1 cellular context compared by ENCODE assay signal in genomic region chr1:226061793-226062557, GRCh38.
TF ChIP-seq lines count a peak whose summit lies in the region.

No MANE protein-coding gene starts in this region.

TF ChIP-seq in HepG2, 621 proteins besides CTCF, POLR2A, EP300 and RAD21 (continued from another document and continues in another):
- TF ChIP-seq ZNF646 (CRISPR knock-in tag; IDR thresholded peaks at IDR 0.05) (no peak), HNRNPK (IDR thresholded peaks at IDR 0.05; ENCODE audit: low read depth, low read length, poor library complexity, severe bottlenecking) (peak; percentile 11), TP53 (CRISPR knock-in tag; conservative IDR thresholded peaks at IDR 0.05) (no peak), KLF16 (CRISPR knock-in tag; IDR thresholded peaks at IDR 0.05) (peak in 1 of 2 experiments; percentile 60; a peak in 1 of 4 replicates), SMAD9 (CRISPR knock-in tag; IDR thresholded peaks at IDR 0.05) (no peak), ZNF205 (CRISPR knock-in tag; IDR thresholded peaks at IDR 0.05) (no peak), ZNF781 (CRISPR knock-in tag; IDR thresholded peaks at IDR 0.05; ENCODE audit: borderline replicate concordance, not compliant biosample characterization) (no peak), ZNF260 (CRISPR knock-in tag; IDR thresholded peaks at IDR 0.05; ENCODE audit: borderline replicate concordance, low read depth) (no peak), ZNF615 (CRISPR knock-in tag; IDR thresholded peaks at IDR 0.05; ENCODE audit: borderline replicate concordance) (no peak), ZNF234 (CRISPR knock-in tag; conservative IDR thresholded peaks at IDR 0.05) (no peak), DDIT3 (CRISPR knock-in tag; IDR thresholded peaks at IDR 0.05) (no peak), TBX2 (CRISPR knock-in tag; IDR thresholded peaks at IDR 0.05; ENCODE audit: borderline replicate concordance) (peak; percentile 80), WIZ (CRISPR knock-in tag; IDR thresholded peaks at IDR 0.05) (no peak), KMT2B (CRISPR knock-in tag; IDR thresholded peaks at IDR 0.05) (peak; percentile 31; the same call in 1 of the 2 replicates), ZXDC (CRISPR knock-in tag; IDR thresholded peaks at IDR 0.05) (no peak), MTF1 (CRISPR knock-in tag; IDR thresholded peaks at IDR 0.05) (no peak), U2AF1 (optimal IDR thresholded peaks at IDR 0.05; ENCODE audit: low read depth, low read length) (no peak), SNAPC2 (CRISPR knock-in tag; IDR thresholded peaks at IDR 0.05) (peak; percentile 32; the same call in 1 of the 2 replicates), ZNF737 (CRISPR knock-in tag; IDR thresholded peaks at IDR 0.05; ENCODE audit: borderline replicate concordance) (no peak), NPAS2 (CRISPR knock-in tag; IDR thresholded peaks at IDR 0.05; ENCODE audit: borderline replicate concordance) (no peak), PRMT3 (CRISPR knock-in tag; IDR thresholded peaks at IDR 0.05; ENCODE audit: borderline replicate concordance, low read depth) (no peak), CREM (IDR thresholded peaks at IDR 0.05) (no peak), CREM (CRISPR knock-in tag; IDR thresholded peaks at IDR 0.05) (no peak), KAT2B (IDR thresholded peaks at IDR 0.05; ENCODE audit: borderline replicate concordance, low read depth, low read length) (no peak), RNF219 (CRISPR knock-in tag; IDR thresholded peaks at IDR 0.05) (no peak), ETS1 (CRISPR knock-in tag; IDR thresholded peaks at IDR 0.05) (no peak), SNAI1 (CRISPR knock-in tag; IDR thresholded peaks at IDR 0.05; ENCODE audit: borderline replicate concordance) (no peak), ZEB1 (IDR thresholded peaks at IDR 0.05; ENCODE audit: insufficient replicate concordance, low read depth) (no peak), AFF4 (CRISPR knock-in tag; IDR thresholded peaks at IDR 0.05) (no peak), ZFP36L2 (CRISPR knock-in tag; IDR thresholded peaks at IDR 0.05) (no peak), GABPA (IDR thresholded peaks at IDR 0.05; ENCODE audit: low read depth, low read length) (no peak), GABPA (CRISPR knock-in tag; IDR thresholded peaks at IDR 0.05; ENCODE audit: low read depth) (no peak), IKZF1 (IDR thresholded peaks at IDR 0.05) (no peak), SP4 (CRISPR knock-in tag; IDR thresholded peaks at IDR 0.05) (no peak), SRF (IDR thresholded peaks at IDR 0.05; ENCODE audit: low read depth, low read length) (no peak), ZNF142 (CRISPR knock-in tag; IDR thresholded peaks at IDR 0.05) (no peak), ZNF776 (CRISPR knock-in tag; IDR thresholded peaks at IDR 0.05) (peak; percentile 46; the same call in 1 of the 2 replicates), ZNF580 (CRISPR knock-in tag; IDR thresholded peaks at IDR 0.05; ENCODE audit: borderline replicate concordance, low read depth) (no peak), CC2D1A (CRISPR knock-in tag; IDR thresholded peaks at IDR 0.05) (no peak)
